ENCODE assay signal across 8 cellular contexts in genomic region chr17:38868968-38869646, GRCh38. TPM values are rescaled to one million over a fixed set of nuclear protein-coding genes. Genes with fewer than 3 reads are reported as not detected.
DNase-seq lines count a peak whose midpoint lies in the region; ATAC-seq and TF ChIP-seq lines count a peak whose summit lies in the region.

No MANE protein-coding gene starts in this region.

- H3K79me2 ChIP-seq in hepatocyte, result peaks cover 42% of the 10 kb centered on the region

- in situ Hi-C loops in GM13977 (cut with MboI; ENCODE audit: low pct_unique_long_range_greater_than_20kb, low sequenced_read_pairs, unreplicated experiment) (no loop called here), astrocyte of the cerebellum (cut with HindIII; ENCODE audit: low sequenced_read_pairs) (no loop called here)

- no peaks in the 10 kb centered on the region for H3K9me2 ChIP-seq in hepatocyte (replicated peaks; ENCODE audit: insufficient read depth)

- DNase-seq in GM13977 (ENCODE audit: low spot score), result peak; percentile 84
- DNase-seq in NCI-H1930 (lab: John Stamatoyannopoulos, UW), result peak; percentile 71 to 78
- DNase-seq in T-helper 9 cell, result peak; percentile 79
- peak; percentile 59 for DNase-seq in astrocyte of the cerebellum (ENCODE audit: low read depth)
- peak; percentile 94 for DNase-seq in hepatocyte (ENCODE audit: low spot score)
- no peak for DNase-seq in retinal pigment epithelial cell (ENCODE audit: low read depth)
- DNase-seq in 8988T, result no peak

- peak overlapping the region; percentile 99 for H3K27ac ChIP-seq in hepatocyte

- 2% methylated on average over 30 of the region's 30 CpGs for WGBS in hepatocyte (ENCODE audit: low lambda C conversion rate, missing lambda C conversion rate)

- TF ChIP-seq CTCF in GM13977 (IDR thresholded peaks at IDR 0.05; ENCODE audit: extremely low read depth, insufficient read depth, missing control alignments), result peak; percentile 50
- peak; percentile 6 for TF ChIP-seq CTCF in astrocyte of the cerebellum (IDR thresholded peaks at IDR 0.05; ENCODE audit: low read depth, low read length, missing control alignments)
- TF ChIP-seq CTCF in hepatocyte (IDR thresholded peaks at IDR 0.05; ENCODE audit: poor library complexity), result peak; percentile 26
- TF ChIP-seq CTCF in retinal pigment epithelial cell (conservative IDR thresholded peaks at IDR 0.05; ENCODE audit: low read depth, low read length), result peak; percentile 27

- peak overlapping the region; percentile 89 for H3K4me2 ChIP-seq in hepatocyte

- no peaks in the 10 kb centered on the region for H3K36me3 ChIP-seq in hepatocyte (replicated peaks; ENCODE audit: insufficient read depth, low read depth)

- peaks cover 22% of the 10 kb centered on the region for H3K4me1 ChIP-seq in hepatocyte (ENCODE audit: insufficient read depth)

- H3K4me3 ChIP-seq in astrocyte of the cerebellum (ENCODE audit: low read depth, low read length), result peak overlapping the region; percentile 97
- peak overlapping the region; percentile 98 for H3K4me3 ChIP-seq in hepatocyte
- peak overlapping the region; percentile 83 for H3K4me3 ChIP-seq in retinal pigment epithelial cell (ENCODE audit: low read length)

- H3K9me3 ChIP-seq in hepatocyte (ENCODE audit: low read depth), result no peaks in the 10 kb centered on the region

- ATAC-seq in HG02870 (IDR thresholded peaks at IDR 0.05; ENCODE audit: unreplicated experiment), result peak; percentile 28

- H4K20me1 ChIP-seq in hepatocyte (ENCODE audit: insufficient read depth, poor library complexity, severe bottlenecking), result peaks cover 25% of the 10 kb centered on the region

- peak overlapping the region; percentile 91 for H2AFZ ChIP-seq in hepatocyte

- no peaks in the 10 kb centered on the region for H3K27me3 ChIP-seq in hepatocyte

RNA-seq across cellular contexts. Expression of gene LASP1, which starts 0.8 kb away (rescaled TPM):
- total RNA-seq in hepatocyte, result 214 and 238 TPM in 2 replicates
- polyA plus RNA-seq in hepatocyte, result 131 and 141 TPM in 2 replicates

RNA-seq across cellular contexts. Expression of gene RPL23, which starts 15.6 kb away (rescaled TPM):
- total RNA-seq in hepatocyte, result 1,384 and 1,482 TPM in 2 replicates
- 479 and 491 TPM in 2 replicates for polyA plus RNA-seq in hepatocyte

RNA-seq across cellular contexts. Expression of gene CWC25, which starts 44.0 kb away (rescaled TPM):
- 10.0 and 11.0 TPM in 2 replicates for total RNA-seq in hepatocyte
- 16.5 and 18.5 TPM in 2 replicates for polyA plus RNA-seq in hepatocyte

Comparison
In these comparisons a context has a peak if more than half of its experiments do, and no peak if none do; other contexts are left out.
1. DNase-seq: peak in GM13977 (single experiment), NCI-H1930 (2 of 2), T-helper 9 cell (single experiment), astrocyte of the cerebellum (single experiment) and hepatocyte (single experiment); none in retinal pigment epithelial cell (single experiment) and 8988T (single experiment).
2. Peak in every context shown above with its lines, with median percentiles within 50 percentile points of each other: CTCF ChIP-seq and H3K4me3 ChIP-seq.